ENCODE assay signal across 1 cellular context in genomic region chr17:78433780-78434335, GRCh38.
TF ChIP-seq lines count a peak whose summit lies in the region.

No MANE protein-coding gene starts in this region.

TF ChIP-seq in WTC11, 78 proteins besides CTCF, POLR2A, EP300 and RAD21:
- TF ChIP-seq ZNF263 (CRISPR knock-in tag; IDR thresholded peaks at IDR 0.05; ENCODE audit: low read depth) (no peak), HMGA2 (CRISPR knock-in tag; IDR thresholded peaks at IDR 0.05) (no peak), ZNF416 (CRISPR knock-in tag; IDR thresholded peaks at IDR 0.05) (no peak), ZNF671 (CRISPR knock-in tag; IDR thresholded peaks at IDR 0.05) (no peak), SMAD4 (CRISPR knock-in tag; IDR thresholded peaks at IDR 0.05) (no peak), PRDM15 (CRISPR knock-in tag; IDR thresholded peaks at IDR 0.05) (no peak), ZNF423 (CRISPR knock-in tag; IDR thresholded peaks at IDR 0.05) (no peak), JAZF1 (CRISPR knock-in tag; IDR thresholded peaks at IDR 0.05) (no peak), RORB (CRISPR knock-in tag; IDR thresholded peaks at IDR 0.05) (no peak), E2F1 (CRISPR knock-in tag; IDR thresholded peaks at IDR 0.05) (no peak), SOX15 (CRISPR knock-in tag; IDR thresholded peaks at IDR 0.05) (no peak), ZNF232 (CRISPR knock-in tag; IDR thresholded peaks at IDR 0.05) (no peak)
TF ChIP-seq in WTC11: peak in this region for 0.
